Comparison of ENCODE assay signal across 1 cellular context in the genomic region with DNA sequence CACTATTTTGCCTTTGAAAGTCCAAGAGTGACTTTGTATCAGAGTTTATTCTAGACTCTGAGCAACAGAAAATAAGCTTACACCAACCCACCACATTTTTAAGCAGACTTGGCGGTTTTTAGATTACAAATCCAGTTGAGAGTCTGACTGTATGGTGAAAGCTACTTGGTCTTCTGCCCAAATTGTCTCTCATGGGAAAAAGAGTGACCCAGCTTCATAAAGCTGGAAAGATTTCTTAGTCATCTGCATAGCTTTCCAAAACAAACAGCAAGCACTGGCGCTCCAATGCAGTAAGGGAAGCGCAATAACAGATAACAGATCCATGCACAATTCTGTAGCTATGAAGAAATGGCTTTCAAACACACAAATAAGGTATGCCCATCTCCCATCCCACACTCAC.
TF ChIP-seq lines count a peak whose summit lies in the region.

No MANE protein-coding gene starts in this region.

TF ChIP-seq in IMR-90, 13 proteins besides CTCF, POLR2A, EP300 and RAD21:
- TF ChIP-seq, protein P1, sequence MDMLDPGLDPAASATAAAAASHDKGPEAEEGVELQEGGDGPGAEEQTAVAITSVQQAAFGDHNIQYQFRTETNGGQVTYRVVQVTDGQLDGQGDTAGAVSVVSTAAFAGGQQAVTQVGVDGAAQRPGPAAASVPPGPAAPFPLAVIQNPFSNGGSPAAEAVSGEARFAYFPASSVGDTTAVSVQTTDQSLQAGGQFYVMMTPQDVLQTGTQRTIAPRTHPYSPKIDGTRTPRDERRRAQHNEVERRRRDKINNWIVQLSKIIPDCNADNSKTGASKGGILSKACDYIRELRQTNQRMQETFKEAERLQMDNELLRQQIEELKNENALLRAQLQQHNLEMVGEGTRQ (IDR thresholded peaks at IDR 0.05; ENCODE audit: low read depth, low read length) = no peak
- no peak for TF ChIP-seq CEBPB (IDR thresholded peaks at IDR 0.05; ENCODE audit: low read depth, low read length)
- no peak for TF ChIP-seq SMC3 (IDR thresholded peaks at IDR 0.05; ENCODE audit: low read depth, low read length)
- no peak for TF ChIP-seq MAZ (IDR thresholded peaks at IDR 0.05; ENCODE audit: borderline replicate concordance, low read depth, low read length)
- TF ChIP-seq, protein P2, sequence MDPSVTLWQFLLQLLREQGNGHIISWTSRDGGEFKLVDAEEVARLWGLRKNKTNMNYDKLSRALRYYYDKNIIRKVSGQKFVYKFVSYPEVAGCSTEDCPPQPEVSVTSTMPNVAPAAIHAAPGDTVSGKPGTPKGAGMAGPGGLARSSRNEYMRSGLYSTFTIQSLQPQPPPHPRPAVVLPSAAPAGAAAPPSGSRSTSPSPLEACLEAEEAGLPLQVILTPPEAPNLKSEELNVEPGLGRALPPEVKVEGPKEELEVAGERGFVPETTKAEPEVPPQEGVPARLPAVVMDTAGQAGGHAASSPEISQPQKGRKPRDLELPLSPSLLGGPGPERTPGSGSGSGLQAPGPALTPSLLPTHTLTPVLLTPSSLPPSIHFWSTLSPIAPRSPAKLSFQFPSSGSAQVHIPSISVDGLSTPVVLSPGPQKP (IDR thresholded peaks at IDR 0.05; ENCODE audit: borderline replicate concordance, low read depth, low read length) = no peak
- no peak for TF ChIP-seq RFX5 (IDR thresholded peaks at IDR 0.05; ENCODE audit: low read depth, low read length)
- TF ChIP-seq FOS (IDR thresholded peaks at IDR 0.05; ENCODE audit: low read depth, low read length) = no peak
- TF ChIP-seq BHLHE40 (IDR thresholded peaks at IDR 0.05; ENCODE audit: low read depth, low read length) = no peak
- no peak for TF ChIP-seq RCOR1 (IDR thresholded peaks at IDR 0.05; ENCODE audit: insufficient replicate concordance, low read length)
- TF ChIP-seq MAFK (IDR thresholded peaks at IDR 0.05; ENCODE audit: low read depth, low read length) = no peak
- no peak for TF ChIP-seq NFE2L2 (IDR thresholded peaks at IDR 0.05; ENCODE audit: low read depth, low read length)
